In genomic region chr5:123116063-123116462, GRCh38 we compare ENCODE assay signal across 17 cellular contexts. TPM values are rescaled to one million over a fixed set of nuclear protein-coding genes. Genes with fewer than 3 reads are reported as not detected.
DNase-seq lines count a peak whose midpoint lies in the region; ATAC-seq and TF ChIP-seq lines count a peak whose summit lies in the region.
"Had no signal": no experiment of that assay in that cellular context is flagged by ENCODE, and none has a peak within 500 bp of the region (broad histone marks: within the 10 kb centered on the region; RNA-seq: fewer than 3 reads in every experiment).

No MANE protein-coding gene starts in this region.

- H3K4me2 ChIP-seq in GM23248 (ENCODE audit: unreplicated experiment) (peak overlapping the region; percentile 66), smooth muscle cell (peak overlapping the region; percentile 58)

- H3K79me2 ChIP-seq in GM23248 (ENCODE audit: insufficient read depth) = no peaks in the 10 kb centered on the region
- peaks cover 34% of the 10 kb centered on the region for H3K79me2 ChIP-seq in smooth muscle cell (ENCODE audit: low read depth)

- H4K20me1 ChIP-seq in GM23248 (ENCODE audit: insufficient read depth) = no peaks in the 10 kb centered on the region
- H4K20me1 ChIP-seq in smooth muscle cell (ENCODE audit: low read depth) = no peaks in the 10 kb centered on the region

- 1 to 4% methylated on average over 5 of the region's 5 CpGs for WGBS in GM23248 (ENCODE audit: low coverage in 1 of 2, low lambda C conversion rate in 2 of 2, missing lambda C conversion rate in 2 of 2), 2 experiments
- WGBS in smooth muscle cell (ENCODE audit: low lambda C conversion rate) = 10% methylated on average over 5 of the region's 5 CpGs

- H3K27me3 ChIP-seq in GM23248 (replicated peaks; ENCODE audit: insufficient read depth) (no peaks in the 10 kb centered on the region), smooth muscle cell (ENCODE audit: low read depth) (no peaks in the 10 kb centered on the region)
- H3K27me3 ChIP-seq: ovary had no signal

- peak overlapping the region; percentile 56 for H3K27ac ChIP-seq in GM23248
- H3K27ac ChIP-seq in smooth muscle cell (ENCODE audit: low read depth) = peak overlapping the region; percentile 76
- H3K27ac ChIP-seq: ovary, stomach had no signal

- H3K9ac ChIP-seq in GM23248 = peak overlapping the region; percentile 47
- peak overlapping the region; percentile 14 for H3K9ac ChIP-seq in smooth muscle cell (ENCODE audit: low read depth)

- H2AFZ ChIP-seq in GM23248 (peak overlapping the region; percentile 46; the same call in 1 of the 2 replicates), smooth muscle cell (ENCODE audit: low read depth) (no peak overlapping the region)

- no peaks in the 10 kb centered on the region for H3K36me3 ChIP-seq in GM23248 (ENCODE audit: low read depth)
- no peaks in the 10 kb centered on the region for H3K36me3 ChIP-seq in smooth muscle cell (ENCODE audit: low read depth)
- H3K36me3 ChIP-seq: ovary, stomach had no signal

- no peaks in the 10 kb centered on the region for H3K9me3 ChIP-seq in GM23248 (ENCODE audit: low read depth)
- H3K9me3 ChIP-seq in smooth muscle cell (replicated peaks; ENCODE audit: low read depth) = no peaks in the 10 kb centered on the region
- H3K9me3 ChIP-seq: ovary, stomach had no signal

- H3K9me2 ChIP-seq in GM23248 (ENCODE audit: insufficient read depth) = no peaks in the 10 kb centered on the region

- peaks cover 30% of the 10 kb centered on the region for H3F3A ChIP-seq in GM23248 (ENCODE audit: insufficient read depth)
- peaks cover 34% of the 10 kb centered on the region for H3F3A ChIP-seq in smooth muscle cell (ENCODE audit: low read depth)

- H3K4me1 ChIP-seq in GM23248 (ENCODE audit: insufficient read depth) (peaks cover 42% of the 10 kb centered on the region), smooth muscle cell (ENCODE audit: low read depth) (peaks cover 43% of the 10 kb centered on the region)

- TF ChIP-seq CTCF in fibroblast of villous mesenchyme (IDR thresholded peaks at IDR 0.05; ENCODE audit: insufficient read depth, low read depth, low read length) (no peak), smooth muscle cell (IDR thresholded peaks at IDR 0.05; ENCODE audit: borderline replicate concordance, insufficient read depth, poor library complexity, severe bottlenecking) (no peak)

- ATAC-seq in GM18867 (IDR thresholded peaks at IDR 0.05; ENCODE audit: unreplicated experiment) (no peak), GM21381 (IDR thresholded peaks at IDR 0.05; ENCODE audit: unreplicated experiment) (no peak)
- ATAC-seq: CD8-positive, alpha-beta T cell had no signal

- in situ Hi-C loops in GM23248 (cut with MboI) = no loop called here

- peak overlapping the region; percentile 31 for H3K4me3 ChIP-seq in GM23248
- no peak overlapping the region for H3K4me3 ChIP-seq in fibroblast of villous mesenchyme (ENCODE audit: low read depth, low read length)
- H3K4me3 ChIP-seq in smooth muscle cell = no peak overlapping the region
- H3K4me3 ChIP-seq: ovary, stomach had no signal

- DNase-seq in GM23248 (peak; percentile 78), OCI-M1 (lab: John Stamatoyannopoulos, UW) (peak; percentile 15), fibroblast of villous mesenchyme (ENCODE audit: low read depth) (peak; percentile 38), smooth muscle cell (lab: John Stamatoyannopoulos, UW; ENCODE audit: unreplicated experiment) (no peak), D341Med (ENCODE audit: low spot score) (no peak)
- DNase-seq: activated CD4-positive, alpha-beta T cell treated with anti-CD3 and anti-CD28 coated beads, Interleukin-2, amount 10 ng/mL, durations not matched to agents 24 days and 14 days; activated naive CD8-positive, alpha-beta T cell treated with anti-CD3 and anti-CD28 coated beads for 36 hours; CD8-positive, alpha-beta T cell; GDM1; kidney glomerular epithelial cell; NCI-H2081; SHP77; stomach had no signal

RNA-seq across cellular contexts. Expression of gene PRDM6, which starts 27.0 kb away (rescaled TPM):
- total RNA-seq in GM23248 (2014; rRNA removed; shearing (Covaris generic)) = 0.13 and 0.22 TPM in 2 replicates
- 0.59 and 1.1 TPM in 2 replicates for polyA plus RNA-seq in GM23248 (2016; fragmentation: Nextera tagmentation; extraction: Ambion mirVana)
- total RNA-seq in fibroblast of villous mesenchyme = under 0.01 and 0.32 TPM in 2 replicates
- 12.9 and 16.5 TPM in 2 replicates for total RNA-seq in smooth muscle cell
- polyA plus RNA-seq in smooth muscle cell = 20.4 and 28.1 TPM in 2 replicates
- total RNA-seq: activated CD4-positive, alpha-beta T cell treated with anti-CD3 and anti-CD28 coated beads, Interleukin-2, amount 10 ng/mL, durations not matched to agents 24 days and 14 days; activated naive CD8-positive, alpha-beta T cell treated with anti-CD3 and anti-CD28 coated beads for 36 hours; CD8-positive, alpha-beta T cell; T-helper 2 cell treated with Interferon-gamma antibody and Interleukin-4, amounts not matched to agents 100 ng/mL and 5 ng/mL, for 36 hours had no signal

Comparison
In these comparisons a context has a peak if more than half of its experiments do, and no peak if none do; other contexts are left out.
1. DNase-seq: peak in GM23248 (single experiment), OCI-M1 (single experiment) and fibroblast of villous mesenchyme (single experiment); none in smooth muscle cell (single experiment) and D341Med (single experiment).
2. RNA of gene PRDM6, which starts 27.0 kb away (total RNA-seq): 12.9 to 16.5 TPM in smooth muscle cell; 0.13 to 0.22 TPM in GM23248 and under 0.01 to 0.32 TPM in fibroblast of villous mesenchyme; every median in the first group is over 10 times any median in the second.